In genomic region chr17:42568341-42569111, GRCh38 we compare ENCODE assay signal across 11 cellular contexts. TPM values are rescaled to one million over a fixed set of nuclear protein-coding genes. Genes with fewer than 3 reads are reported as not detected.
A peak's percentile ranks its signal among the peaks of the same experiment; 100 is the strongest.
DNase-seq lines count a peak whose midpoint lies in the region; ATAC-seq and TF ChIP-seq lines count a peak whose summit lies in the region.
"Had no signal": no experiment of that assay in that cellular context is flagged by ENCODE, and none has a peak within 500 bp of the region (broad histone marks: within the 10 kb centered on the region; RNA-seq: fewer than 3 reads in every experiment).

No MANE protein-coding gene starts in this region.

- H3K4me1 ChIP-seq in mammary epithelial cell (ENCODE audit: insufficient read depth, low read length) = peaks cover 14% of the 10 kb centered on the region
- H3K4me1 ChIP-seq in tibial nerve = peaks cover 0 to 46% (median 26%) of the 10 kb centered on the region in 4 donors

- H3K27ac ChIP-seq in mammary epithelial cell (ENCODE audit: insufficient read depth, low read depth, low read length) (no peak overlapping the region), tibial nerve (peak overlapping the region in 3 of 4 donors; percentile 93 to 96 (median 96))

- H3K9me3 Mint-ChIP-seq in MCF 10A (ENCODE audit: unreplicated experiment) = no peaks in the 10 kb centered on the region
- no peaks in the 10 kb centered on the region for H3K9me3 Mint-ChIP-seq in activated naive CD8-positive, alpha-beta T cell (ENCODE audit: low read depth)
- H3K9me3 Mint-ChIP-seq in memory B cell = no peaks in the 10 kb centered on the region

- H3K36me3 ChIP-seq in mammary epithelial cell (ENCODE audit: insufficient read depth, low read length) (peaks cover 42% of the 10 kb centered on the region), tibial nerve (peaks cover 2 to 78% (median 33%) of the 10 kb centered on the region in 3 donors)

- CTCF ChIA-PET in MCF 10A (lab: Yijun Ruan, JAX) (interaction anchor here (1.2 to 4.0 kb wide), 3 partner anchors 8 to 20 kb away, joined by 3 to 17 read pairs (median 3); partner anchors contain the start of gene PSMC3IP), mammary epithelial cell (lab: Charles Lee; ENCODE audit: low non-redundant PET) (no interaction called here)

- no peak for TF ChIP-seq EP300 in tibial nerve (IDR thresholded peaks at IDR 0.05)

- peak overlapping the region; percentile 90 for H3K27ac Mint-ChIP-seq in MCF 10A (ENCODE audit: low read depth, unreplicated experiment)
- H3K27ac Mint-ChIP-seq in activated naive CD8-positive, alpha-beta T cell = peak overlapping the region; percentile 95
- H3K27ac Mint-ChIP-seq in memory B cell = peak overlapping the region; percentile 64

- DNase-seq in MCF 10A (ENCODE audit: unreplicated experiment) = no peak
- DNase-seq in mammary epithelial cell = no peak
- no peak for DNase-seq in memory B cell (ENCODE audit: low spot score in 2 of 2)
- no peak for DNase-seq in tibial nerve (ENCODE audit: low spot score in 2 of 2)
- DNase-seq in NCI-H2081 (lab: John Stamatoyannopoulos, UW) = no peak
- DNase-seq: central memory CD4-positive, alpha-beta T cell; hippocampal formation; NCI-H1092 treated with DMSO at 0.1 percent for 48 hours had no signal

- H3K4me3 ChIP-seq in mammary epithelial cell (replicated peaks in 1 of 3; ENCODE audit: insufficient read depth in 1 of 3, low read depth in 2 of 3, low read length in 3 of 3) (no peak overlapping the region), tibial nerve (no peak overlapping the region)

- no peak overlapping the region for H3K4me2 ChIP-seq in mammary epithelial cell (ENCODE audit: insufficient read depth, low read depth, low read length)

- TF ChIP-seq CTCF in MCF 10A (IDR thresholded peaks at IDR 0.05; ENCODE audit: unreplicated experiment) (no peak), mammary epithelial cell (conservative IDR thresholded peaks at IDR 0.05 in 1 of 2, IDR thresholded peaks at IDR 0.05 in 1 of 2; ENCODE audit: extremely low read depth in 1 of 2, insufficient read depth in 1 of 2, low read depth in 1 of 2, low read length in 2 of 2) (no peak), tibial nerve (IDR thresholded peaks at IDR 0.05) (no peak)

- no peak for TF ChIP-seq POLR2A in tibial nerve (IDR thresholded peaks at IDR 0.05)

- 96% methylated on average over 11 of the region's 14 CpGs for WGBS in mammary epithelial cell (ENCODE audit: low coverage, missing lambda C conversion rate)
- WGBS in tibial nerve, 2 donors = 89 to 90% methylated on average over 14 of the region's 14 CpGs

- intact Hi-C loops in MCF 10A (cut with micrococcal nuclease) = no loop called here
- intact Hi-C loops in mammary epithelial cell (cut with micrococcal nuclease) = no loop called here

- H3K27me3 ChIP-seq in mammary epithelial cell (ENCODE audit: insufficient read depth, low read length) (no peaks in the 10 kb centered on the region), tibial nerve (no peaks in the 10 kb centered on the region)

- H3K4me3 Mint-ChIP-seq in MCF 10A (ENCODE audit: unreplicated experiment) (no peak overlapping the region), memory B cell (peak overlapping the region; percentile 39)
- H3K4me3 Mint-ChIP-seq in activated naive CD8-positive, alpha-beta T cell = peak overlapping the region; percentile 97

- BruUV-seq in MCF 10A (replicated peaks; lab: Mats Ljungman, UMichigan) = no TSS peak
- BruUV-seq in mammary epithelial cell (replicated peaks; lab: Mats Ljungman, UMichigan) = no TSS peak

- H3K9me3 ChIP-seq in mammary epithelial cell (replicated peaks; ENCODE audit: insufficient read depth, low read length) (no peaks in the 10 kb centered on the region), tibial nerve (no peaks in the 10 kb centered on the region)

- H3K36me3 Mint-ChIP-seq in MCF 10A (ENCODE audit: insufficient read depth, unreplicated experiment) = peaks cover 52% of the 10 kb centered on the region
- peaks cover 11% of the 10 kb centered on the region for H3K36me3 Mint-ChIP-seq in activated naive CD8-positive, alpha-beta T cell
- H3K36me3 Mint-ChIP-seq in memory B cell = peaks cover 16% of the 10 kb centered on the region

- no peaks in the 10 kb centered on the region for H4K20me1 ChIP-seq in mammary epithelial cell (ENCODE audit: insufficient read depth, low read length)

- H3K9ac ChIP-seq in mammary epithelial cell (ENCODE audit: insufficient read depth, low read length) = no peak overlapping the region

- peaks cover 67% of the 10 kb centered on the region for H3K79me2 ChIP-seq in mammary epithelial cell (ENCODE audit: insufficient read depth, low read length)

- POLR2A ChIA-PET in MCF 10A (lab: Yijun Ruan, JAX) = interaction anchor here (0.6 to 6.2 kb wide), 5 partner anchors 9 to 374 kb away, joined by 3 to 51 read pairs (median 6); partner anchors contain the start of genes BECN1, GHDC, NAGLU and PSMC3IP

- dilution Hi-C loops in mammary epithelial cell (cut with HindIII; ENCODE audit: low sequenced_read_pairs) = no loop called here

- no peak overlapping the region for H2AFZ ChIP-seq in mammary epithelial cell (ENCODE audit: low read depth, low read length)

- no peak for ATAC-seq in memory B cell (ENCODE audit: low read depth)
- no peak for ATAC-seq in HG02884 (IDR thresholded peaks at IDR 0.05; ENCODE audit: unreplicated experiment)
- ATAC-seq in HG03045 (IDR thresholded peaks at IDR 0.05; ENCODE audit: unreplicated experiment) = no peak

- H3K4me1 Mint-ChIP-seq in MCF 10A (ENCODE audit: insufficient read depth, unreplicated experiment) (peaks cover 11% of the 10 kb centered on the region), memory B cell (peaks cover 16% of the 10 kb centered on the region)
- H3K4me1 Mint-ChIP-seq in activated naive CD8-positive, alpha-beta T cell (ENCODE audit: low read depth) = peaks cover 32% of the 10 kb centered on the region

- in situ Hi-C loops in mammary epithelial cell (cut with MboI; ENCODE audit: low sequenced_read_pairs in 2 of 2) = no loop called here

- H3K27me3 Mint-ChIP-seq in MCF 10A (ENCODE audit: insufficient read depth, unreplicated experiment) (no peaks in the 10 kb centered on the region), memory B cell (no peaks in the 10 kb centered on the region)
- H3K27me3 Mint-ChIP-seq in activated naive CD8-positive, alpha-beta T cell = no peaks in the 10 kb centered on the region

RNA-seq across cellular contexts. Expression of gene MLX, which starts 1.6 kb away (rescaled TPM):
- 37.3 and 39.6 TPM in 2 replicates for total RNA-seq in MCF 10A (2022)
- total RNA-seq in mammary epithelial cell = 10 to 100 TPM; 24.5 to 40.4 TPM
- 49.3 TPM for polyA plus RNA-seq in mammary epithelial cell
- 26.6 TPM for polyA minus RNA-seq in mammary epithelial cell
- 10 to 100 TPM; 31.8 to 44.4 (median 39.1) TPM for total RNA-seq in tibial nerve

RNA-seq across cellular contexts. Expression of gene COASY, which starts 6.6 kb away (rescaled TPM):
- total RNA-seq in MCF 10A (2022) = 82.6 and 89.2 TPM in 2 replicates
- 10 to 100 TPM; 26.0 to 90.1 TPM for total RNA-seq in mammary epithelial cell
- polyA plus RNA-seq in mammary epithelial cell = 61.1 TPM
- 92.7 TPM for polyA minus RNA-seq in mammary epithelial cell
- total RNA-seq in tibial nerve = 10 to 100 TPM; 22.9 to 33.9 (median 25.5) TPM

RNA-seq across cellular contexts. Expression of gene PSMC3IP, which starts 9.0 kb away (rescaled TPM):
- total RNA-seq in MCF 10A (2022) (10.3 and 12.0 TPM in 2 replicates), mammary epithelial cell (10 to 100 TPM in 1 of 2 donors, 1 to 10 TPM in 1; 2.2 to 25.2 TPM), tibial nerve (1 to 10 TPM; 4.9 to 9.0 (median 7.4) TPM)
- polyA plus RNA-seq in mammary epithelial cell = 14.4 TPM
- 8.2 TPM for polyA minus RNA-seq in mammary epithelial cell

RNA-seq across cellular contexts. Expression of gene HSD17B1, which starts 15.8 kb away (rescaled TPM):
- 13.0 and 18.1 TPM in 2 replicates for total RNA-seq in MCF 10A (2022)
- total RNA-seq in mammary epithelial cell = 10 to 100 TPM; 19.3 to 23.8 TPM
- polyA plus RNA-seq in mammary epithelial cell = 5.8 TPM
- polyA minus RNA-seq in mammary epithelial cell = 0.16 TPM
- total RNA-seq in tibial nerve = 1 to 10 TPM in 3 of 4 donors, under 1 TPM in 1; 0.78 to 4.4 (median 3.7) TPM

RNA-seq across cellular contexts. Expression of gene NAGLU, which starts 32.5 kb away (rescaled TPM):
- total RNA-seq in MCF 10A (2022) = 21.0 and 29.5 TPM in 2 replicates
- total RNA-seq in mammary epithelial cell = 10 to 100 TPM; 22.7 to 25.2 TPM
- 17.5 TPM for polyA plus RNA-seq in mammary epithelial cell
- 28.6 TPM for polyA minus RNA-seq in mammary epithelial cell
- total RNA-seq in tibial nerve = 100 to 1,000 TPM in 1 of 4 donors, 10 to 100 TPM in 3; 52.3 to 115 (median 67.3) TPM
